ENCODE assay signal across 25 cellular contexts in the genomic region with DNA sequence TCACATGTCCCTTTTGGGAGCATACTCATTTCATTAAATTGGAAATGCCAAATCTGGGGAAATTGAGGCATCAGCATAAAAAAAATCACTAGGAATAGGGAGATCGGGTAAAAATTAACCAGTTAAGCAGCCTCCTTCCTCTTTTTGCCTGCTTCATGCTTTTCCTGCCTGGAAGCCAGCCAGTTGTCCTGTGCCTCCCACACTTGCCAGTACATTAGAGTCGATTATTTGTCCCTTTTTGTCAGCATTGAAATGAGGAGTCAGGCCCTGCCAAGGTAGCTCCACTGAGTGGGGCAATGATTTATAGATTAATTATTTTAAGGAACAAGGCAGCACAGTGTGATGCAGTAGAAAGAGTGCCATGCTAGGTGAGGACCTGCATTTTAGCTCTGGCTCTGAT. TPM values are rescaled to one million over a fixed set of nuclear protein-coding genes. Genes with fewer than 3 reads are reported as not detected.
"Had no signal": no experiment of that assay in that cellular context is flagged by ENCODE, and none has a peak within 500 bp of the region (broad histone marks: within the 10 kb centered on the region; RNA-seq: fewer than 3 reads in every experiment).

No MANE protein-coding gene starts in this region.

- H3K27me3 ChIP-seq: esophagus squamous epithelium, gastroesophageal sphincter, neutrophil, ovary had no signal

- H3K9me3 ChIP-seq: esophagus squamous epithelium, gastroesophageal sphincter, neutrophil, ovary, psoas muscle, thyroid gland had no signal

- H3K4me1 ChIP-seq: psoas muscle, thyroid gland had no signal

- H3K36me3 ChIP-seq: esophagus squamous epithelium, gastroesophageal sphincter, neutrophil, ovary, thyroid gland had no signal

- H3K27ac Mint-ChIP-seq: activated CD4-positive, alpha-beta memory T cell treated with anti-CD3 and anti-CD28 coated beads for 36 hours; activated naive CD8-positive, alpha-beta T cell treated with anti-CD3 and anti-CD28 coated beads, Interleukin-2, amount 50 U/mL, for 24 hours; activated T-cell treated with anti-CD3 and anti-CD28 coated beads, Interleukin-2, amount 50 U/mL, for 72 hours; endodermal cell; natural killer cell treated with Interleukin-12 subunit alpha and Interleukin-12 subunit beta and Interleukin-15 and Interleukin-18, amount 100 ng/mL, for 72 hours had no signal

- H3K27ac ChIP-seq: esophagus squamous epithelium, gastroesophageal sphincter, neutrophil, ovary, psoas muscle, thyroid gland had no signal

- DNase-seq: activated CD4-positive, alpha-beta memory T cell treated with anti-CD3 and anti-CD28 coated beads for 36 hours; activated CD4-positive, alpha-beta T cell treated with anti-CD3 and anti-CD28 coated beads for 48 hours; activated effector memory CD4-positive, alpha-beta T cell treated with anti-CD3 and anti-CD28 coated beads, Interleukin-2, amount 50 U/mL, for 16 hours; activated naive CD4-positive, alpha-beta T cell treated with anti-CD3 and anti-CD28 coated beads, Interleukin-2, amount 50 U/mL, for 16 hours; activated naive CD8-positive, alpha-beta T cell treated with anti-CD3 and anti-CD28 coated beads, Interleukin-2, amount 50 U/mL, for 24 hours; activated T-cell treated with anti-CD3 and anti-CD28 coated beads, Interleukin-2, amount 50 U/mL, for 72 hours; cortex of kidney; endodermal cell; esophagus squamous epithelium; head of caudate nucleus; hypothalamus; left ventricle myocardium superior; midbrain; ovary; psoas muscle; right cardiac atrium; stimulated activated CD4-positive, alpha-beta T cell treated with anti-CD3 and anti-CD28 coated beads, Interleukin-12 subunit alpha, Interleukin-12 subunit beta, amount 100 ng/mL, for 4 hours; stimulated activated CD4-positive, alpha-beta T cell treated with anti-CD3 and anti-CD28 coated beads, Interleukin-4, amount 100 ng/mL, for 4 hours; stimulated activated naive CD8-positive, alpha-beta T cell treated with anti-CD3 and anti-CD28 coated beads, Interleukin-15, Interleukin-2, amounts not matched to agents 100 U/mL and 50 U/mL, for 24 hours; T-helper 9 cell; thyroid gland had no signal

- H3K9me3 Mint-ChIP-seq: activated CD4-positive, alpha-beta memory T cell treated with anti-CD3 and anti-CD28 coated beads for 36 hours; activated naive CD8-positive, alpha-beta T cell treated with anti-CD3 and anti-CD28 coated beads, Interleukin-2, amount 50 U/mL, for 24 hours; activated T-cell treated with anti-CD3 and anti-CD28 coated beads, Interleukin-2, amount 50 U/mL, for 72 hours; endodermal cell; natural killer cell treated with Interleukin-12 subunit alpha and Interleukin-12 subunit beta and Interleukin-15 and Interleukin-18, amount 100 ng/mL, for 72 hours had no signal

- H3K27me3 Mint-ChIP-seq: activated CD4-positive, alpha-beta memory T cell treated with anti-CD3 and anti-CD28 coated beads for 36 hours; activated naive CD8-positive, alpha-beta T cell treated with anti-CD3 and anti-CD28 coated beads, Interleukin-2, amount 50 U/mL, for 24 hours had no signal

- ATAC-seq: activated naive CD8-positive, alpha-beta T cell treated with anti-CD3 and anti-CD28 coated beads, Interleukin-2, amount 50 U/mL, for 24 hours; activated T-cell treated with anti-CD3 and anti-CD28 coated beads, Interleukin-2, amount 50 U/mL, for 72 hours; gastroesophageal sphincter; left ventricle myocardium superior; natural killer cell treated with Interleukin-12 subunit alpha and Interleukin-12 subunit beta and Interleukin-15 and Interleukin-18, amount 100 ng/mL, for 72 hours; psoas muscle; right cardiac atrium; stimulated activated naive CD8-positive, alpha-beta T cell treated with anti-CD3 and anti-CD28 coated beads, Interleukin-15, Interleukin-2, amounts not matched to agents 100 U/mL and 50 U/mL, for 24 hours had no signal

- H3K4me3 ChIP-seq: esophagus squamous epithelium, gastroesophageal sphincter, ovary, psoas muscle, thyroid gland had no signal

- H3K4me3 Mint-ChIP-seq: activated CD4-positive, alpha-beta memory T cell treated with anti-CD3 and anti-CD28 coated beads for 36 hours; activated naive CD8-positive, alpha-beta T cell treated with anti-CD3 and anti-CD28 coated beads, Interleukin-2, amount 50 U/mL, for 24 hours; activated T-cell treated with anti-CD3 and anti-CD28 coated beads, Interleukin-2, amount 50 U/mL, for 72 hours; endodermal cell; natural killer cell treated with Interleukin-12 subunit alpha and Interleukin-12 subunit beta and Interleukin-15 and Interleukin-18, amount 100 ng/mL, for 72 hours had no signal

- H3K36me3 Mint-ChIP-seq: activated CD4-positive, alpha-beta memory T cell treated with anti-CD3 and anti-CD28 coated beads for 36 hours; natural killer cell treated with Interleukin-12 subunit alpha and Interleukin-12 subunit beta and Interleukin-15 and Interleukin-18, amount 100 ng/mL, for 72 hours had no signal

RNA-seq across cellular contexts. Expression of a gene that starts 55.3 kb away (rescaled TPM):
- total RNA-seq: cerebellum, endodermal cell had no signal
